ENCODE assay signal across 8 cellular contexts in genomic region chr14:20782280-20782890, GRCh38. TPM values are rescaled to one million over a fixed set of nuclear protein-coding genes. Genes with fewer than 3 reads are reported as not detected.
DNase-seq lines count a peak whose midpoint lies in the region; ATAC-seq and TF ChIP-seq lines count a peak whose summit lies in the region.

No MANE protein-coding gene starts in this region.

- H3K9me3 ChIP-seq in left ventricle myocardium inferior (replicated peaks), result no peaks in the 10 kb centered on the region
- no peaks in the 10 kb centered on the region for H3K9me3 ChIP-seq in Karpas-422 (ENCODE audit: low read length)

- H3K4me1 ChIP-seq in left ventricle myocardium inferior, result peaks cover 18% of the 10 kb centered on the region
- no peaks in the 10 kb centered on the region for H3K4me1 ChIP-seq in Karpas-422 (ENCODE audit: low read length)

- no peaks in the 10 kb centered on the region for H3K79me2 ChIP-seq in Karpas-422 (ENCODE audit: low read length)

- no peak overlapping the region for H3K4me2 ChIP-seq in Karpas-422 (ENCODE audit: low read depth, low read length, poor library complexity, severe bottlenecking)

- H3K27ac ChIP-seq in left ventricle myocardium inferior (replicated peaks), result peak overlapping the region; percentile 64
- H3K27ac ChIP-seq in substantia nigra (ENCODE audit: low read depth, low read length, poor library complexity, severe bottlenecking), result peak overlapping the region; percentile 76
- no peak overlapping the region for H3K27ac ChIP-seq in Karpas-422 (ENCODE audit: low read length)

- H3K9me2 ChIP-seq in Karpas-422 (replicated peaks; ENCODE audit: insufficient read depth, low read length), result no peaks in the 10 kb centered on the region

- H3K36me3 ChIP-seq in left ventricle myocardium inferior, result no peaks in the 10 kb centered on the region
- no peaks in the 10 kb centered on the region for H3K36me3 ChIP-seq in Karpas-422 (ENCODE audit: insufficient read depth, low read length)

- DNase-seq in CD1c-positive myeloid dendritic cell (ENCODE audit: extremely low spot score), result peak; percentile 63
- peak; percentile 84 for DNase-seq in NOMO-1 treated with DMSO at 0.1 percent for 48 hours (lab: John Stamatoyannopoulos, UW; ENCODE audit: unreplicated experiment)
- DNase-seq in left ventricle myocardium inferior, result no peak
- peak in 3 of 49 donors; percentile 2 to 9 (median 4) for DNase-seq in substantia nigra (lab: John Stamatoyannopoulos, UW)
- no peak for DNase-seq in NCI-H774 (lab: John Stamatoyannopoulos, UW)
- DNase-seq in Karpas-422, result no peak

- H3K4me3 ChIP-seq in left ventricle myocardium inferior (peak overlapping the region; percentile 35), Karpas-422 (ENCODE audit: low read length) (no peak overlapping the region)

- H2AFZ ChIP-seq in Karpas-422 (ENCODE audit: low read length), result no peak overlapping the region

- TF ChIP-seq CTCF in left ventricle myocardium inferior (IDR thresholded peaks at IDR 0.05; ENCODE audit: borderline replicate concordance), result no peak

- ATAC-seq in GM21526 (IDR thresholded peaks at IDR 0.05; ENCODE audit: low FRiP score, unreplicated experiment) (peak; percentile 48), GM19463 (IDR thresholded peaks at IDR 0.05; ENCODE audit: unreplicated experiment) (no peak)

- H3K27me3 ChIP-seq in left ventricle myocardium inferior (ENCODE audit: low read depth) (no peaks in the 10 kb centered on the region), Karpas-422 (ENCODE audit: low read length) (no peaks in the 10 kb centered on the region)

- no peak overlapping the region for H3K9ac ChIP-seq in Karpas-422 (ENCODE audit: low read length)

- intact Hi-C loops in left ventricle myocardium inferior (cut with micrococcal nuclease), result no loop called here

- H4K20me1 ChIP-seq in Karpas-422 (ENCODE audit: insufficient read depth, low read depth, low read length), result no peaks in the 10 kb centered on the region

RNA-seq across cellular contexts. Expression of gene RNASE6, which starts 1.3 kb away (rescaled TPM):
- 5.7 TPM for total RNA-seq in left ventricle myocardium inferior
- total RNA-seq in Karpas-422 (2014; rRNA removed; shearing (Covaris generic); ENCODE audit: low replicate concordance), result not detected in 2 replicates

RNA-seq across cellular contexts. Expression of gene EDDM3B, which starts 14.2 kb away (rescaled TPM):
- not detected for total RNA-seq in left ventricle myocardium inferior
- total RNA-seq in Karpas-422 (2014; rRNA removed; shearing (Covaris generic); ENCODE audit: low replicate concordance), result 0.22 TPM in 1 of 2 replicates, not detected in the other

RNA-seq across cellular contexts. Expression of gene RNASE1, which starts 20.3 kb away (rescaled TPM):
- total RNA-seq in left ventricle myocardium inferior, result 294 TPM
- not detected in 2 replicates for total RNA-seq in Karpas-422 (2014; rRNA removed; shearing (Covaris generic); ENCODE audit: low replicate concordance)

RNA-seq across cellular contexts. Expression of gene EDDM3A, which starts 36.7 kb away (rescaled TPM):
- not detected for total RNA-seq in left ventricle myocardium inferior
- not detected in 2 replicates for total RNA-seq in Karpas-422 (2014; rRNA removed; shearing (Covaris generic); ENCODE audit: low replicate concordance)

Comparison
In these comparisons a context has a peak if more than half of its experiments do, and no peak if none do; other contexts are left out.
1. DNase-seq: peak in CD1c-positive myeloid dendritic cell (single experiment) and NOMO-1 treated with DMSO at 0.1 percent for 48 hours (single experiment); none in left ventricle myocardium inferior (single experiment), NCI-H774 (single experiment) and Karpas-422 (single experiment).
2. RNA of gene RNASE1, which starts 20.3 kb away (total RNA-seq): 294 TPM in left ventricle myocardium inferior (single experiment); not detected in Karpas-422; every median in the first group is over 100 times any median in the second.